In the genomic region with DNA sequence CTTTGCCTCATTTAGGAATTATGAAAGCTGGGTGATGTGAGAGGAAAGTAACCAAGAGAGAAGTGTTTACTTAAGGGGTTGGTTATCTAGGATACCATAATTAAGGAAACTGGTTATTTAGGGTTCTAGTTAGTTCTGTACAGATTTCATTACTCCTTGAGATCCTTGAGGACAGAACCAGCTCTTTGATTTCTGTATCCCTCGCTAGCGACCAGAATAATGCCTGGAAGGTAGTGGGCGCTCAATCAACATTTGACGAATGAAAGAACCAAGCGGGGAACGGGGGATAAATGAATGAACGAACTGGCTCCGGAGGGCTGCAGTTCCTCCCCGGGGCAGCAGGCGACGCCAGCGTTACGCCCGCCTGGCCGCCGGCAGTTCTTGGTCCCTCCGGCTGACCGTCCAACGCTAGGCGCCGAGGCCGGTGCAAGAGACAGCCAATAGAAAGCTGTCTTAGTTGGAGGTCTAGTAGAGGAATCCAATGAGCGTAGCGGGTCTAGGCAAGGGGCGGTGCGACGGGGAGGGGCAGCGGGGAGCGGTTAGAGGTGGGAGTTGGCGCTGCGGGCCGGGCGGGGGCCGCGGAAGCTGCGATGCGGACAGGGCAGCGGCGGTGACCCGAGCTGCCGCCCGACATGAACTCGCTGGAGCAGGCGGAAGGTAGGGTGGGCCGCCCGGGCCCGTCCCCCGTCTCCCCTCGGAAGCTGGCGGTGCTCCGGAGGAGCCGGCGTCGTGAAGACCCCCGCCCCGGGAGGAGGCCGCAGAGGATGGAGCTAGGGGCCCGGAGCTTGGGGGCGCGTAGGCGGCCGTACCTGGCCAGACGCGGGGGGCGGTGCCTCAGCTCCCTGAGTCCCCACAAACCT, we compare ENCODE assay signal across 1 cellular context.
TF ChIP-seq lines count a peak whose summit lies in the region.

CNEP1R1 (plus strand) TSS at position 542 of the 860 bp plus-strand sequence; CDS start at position 633, 91 bp downstream.

TF ChIP-seq in HepG2, 621 proteins besides CTCF, POLR2A, EP300 and RAD21 (continued from another document and continues in another):
- TF ChIP-seq ARHGAP35 (CRISPR knock-in tag; IDR thresholded peaks at IDR 0.05; ENCODE audit: borderline replicate concordance) (peak; percentile 96), ZFAT (CRISPR knock-in tag; conservative IDR thresholded peaks at IDR 0.05) (no peak), ZNF10 (CRISPR knock-in tag; IDR thresholded peaks at IDR 0.05; ENCODE audit: borderline replicate concordance, low read depth) (no peak), SP1 (IDR thresholded peaks at IDR 0.05) (0 out of 2 replicates have a peak, but pooled peaks have one; percentile 42), SP1 (CRISPR knock-in tag; IDR thresholded peaks at IDR 0.05) (peak; percentile 100), ZSCAN22 (CRISPR knock-in tag; IDR thresholded peaks at IDR 0.05) (no peak), CBX5 (CRISPR knock-in tag; IDR thresholded peaks at IDR 0.05; ENCODE audit: borderline replicate concordance) (peak; percentile 81; the same call in 1 of the 2 replicates), ZNF333 (CRISPR knock-in tag; IDR thresholded peaks at IDR 0.05; ENCODE audit: borderline replicate concordance) (peak; percentile 93; the same call in 1 of the 2 replicates), KAT8 (CRISPR knock-in tag; IDR thresholded peaks at IDR 0.05) (peak; percentile 95), ZNF44 (CRISPR knock-in tag; IDR thresholded peaks at IDR 0.05) (no peak), BORCS8-MEF2B (CRISPR knock-in tag; IDR thresholded peaks at IDR 0.05) (0 out of 2 replicates have a peak, but pooled peaks have one; percentile 25), ZNF558 (CRISPR knock-in tag; IDR thresholded peaks at IDR 0.05; ENCODE audit: borderline replicate concordance) (peak; percentile 84; the same call in 1 of the 2 replicates), ATF3 (CRISPR knock-in tag; IDR thresholded peaks at IDR 0.05) (no peak; the same call in 1 of the 2 replicates), ZBTB39 (CRISPR knock-in tag; IDR thresholded peaks at IDR 0.05) (no peak), ARID2 (CRISPR knock-in tag; IDR thresholded peaks at IDR 0.05; ENCODE audit: borderline replicate concordance) (no peak), CAMTA2 (CRISPR knock-in tag; IDR thresholded peaks at IDR 0.05; ENCODE audit: borderline replicate concordance) (peak; percentile 93), ZNF33B (CRISPR knock-in tag; IDR thresholded peaks at IDR 0.05) (peak; percentile 89; the same call in 1 of the 2 replicates), SMC3 (IDR thresholded peaks at IDR 0.05; ENCODE audit: low read length) (peak; percentile 85), PHB2 (IDR thresholded peaks at IDR 0.05; ENCODE audit: partially characterized antibody) (no peak), ZNF512B (CRISPR knock-in tag; IDR thresholded peaks at IDR 0.05; ENCODE audit: borderline replicate concordance) (peak; percentile 12; the same call in 1 of the 2 replicates), ZNF672 (CRISPR knock-in tag; IDR thresholded peaks at IDR 0.05) (0 out of 2 replicates have a peak, but pooled peaks have one; percentile 36), MATR3 (CRISPR knock-in tag; IDR thresholded peaks at IDR 0.05) (no peak), ZNF451 (CRISPR knock-in tag; IDR thresholded peaks at IDR 0.05) (no peak), ZSCAN29 (CRISPR knock-in tag; conservative IDR thresholded peaks at IDR 0.05) (peak; percentile 64; the same call in 1 of the 2 replicates), GABPA (IDR thresholded peaks at IDR 0.05; ENCODE audit: low read depth, low read length) (no peak), GABPA (CRISPR knock-in tag; IDR thresholded peaks at IDR 0.05; ENCODE audit: low read depth) (peak; percentile 50; the same call in 1 of the 2 replicates), TRIM24 (CRISPR knock-in tag; IDR thresholded peaks at IDR 0.05) (no peak), ZBTB3 (CRISPR knock-in tag; IDR thresholded peaks at IDR 0.05; ENCODE audit: borderline replicate concordance, low read depth) (no peak), ZKSCAN5 (CRISPR knock-in tag; IDR thresholded peaks at IDR 0.05) (no peak), GATA4 (IDR thresholded peaks at IDR 0.05; ENCODE audit: borderline replicate concordance, low read depth) (no peak; the same call in 1 of the 2 replicates), MED8 (CRISPR knock-in tag; IDR thresholded peaks at IDR 0.05; ENCODE audit: insufficient replicate concordance) (peak; percentile 79), ZNF441 (CRISPR knock-in tag; IDR thresholded peaks at IDR 0.05; ENCODE audit: borderline replicate concordance) (no peak; the same call in 1 of the 2 replicates), HNRNPUL1 (IDR thresholded peaks at IDR 0.05; ENCODE audit: low read depth, low read length) (no peak), ZBED4 (CRISPR knock-in tag; IDR thresholded peaks at IDR 0.05; ENCODE audit: borderline replicate concordance) (peak; percentile 78; the same call in 1 of the 2 replicates), ZNF614 (CRISPR knock-in tag; IDR thresholded peaks at IDR 0.05; ENCODE audit: borderline replicate concordance) (peak; percentile 93; the same call in 1 of the 2 replicates), HOXD1 (CRISPR knock-in tag; IDR thresholded peaks at IDR 0.05) (peak; percentile 92; the same call in 1 of the 2 replicates), NFATC3 (CRISPR knock-in tag; IDR thresholded peaks at IDR 0.05) (no peak), FOSL2 (CRISPR knock-in tag; IDR thresholded peaks at IDR 0.05) (peak; percentile 68), ZNF598 (CRISPR knock-in tag; IDR thresholded peaks at IDR 0.05; ENCODE audit: borderline replicate concordance) (no peak; the same call in 1 of the 2 replicates), ZNF30 (CRISPR knock-in tag; IDR thresholded peaks at IDR 0.05) (no peak), KLF12 (CRISPR knock-in tag; IDR thresholded peaks at IDR 0.05; ENCODE audit: borderline replicate concordance) (peak; percentile 94; the same call in 1 of the 2 replicates), KDM2A (CRISPR knock-in tag; IDR thresholded peaks at IDR 0.05; ENCODE audit: borderline replicate concordance, low read depth) (peak; percentile 98), TEAD3 (CRISPR knock-in tag; optimal IDR thresholded peaks at IDR 0.05; ENCODE audit: borderline replicate concordance) (peak; percentile 74), ZNF564 (CRISPR knock-in tag; IDR thresholded peaks at IDR 0.05) (peak; percentile 82; the same call in 1 of the 2 replicates)
- TF ChIP-seq, protein P1, sequence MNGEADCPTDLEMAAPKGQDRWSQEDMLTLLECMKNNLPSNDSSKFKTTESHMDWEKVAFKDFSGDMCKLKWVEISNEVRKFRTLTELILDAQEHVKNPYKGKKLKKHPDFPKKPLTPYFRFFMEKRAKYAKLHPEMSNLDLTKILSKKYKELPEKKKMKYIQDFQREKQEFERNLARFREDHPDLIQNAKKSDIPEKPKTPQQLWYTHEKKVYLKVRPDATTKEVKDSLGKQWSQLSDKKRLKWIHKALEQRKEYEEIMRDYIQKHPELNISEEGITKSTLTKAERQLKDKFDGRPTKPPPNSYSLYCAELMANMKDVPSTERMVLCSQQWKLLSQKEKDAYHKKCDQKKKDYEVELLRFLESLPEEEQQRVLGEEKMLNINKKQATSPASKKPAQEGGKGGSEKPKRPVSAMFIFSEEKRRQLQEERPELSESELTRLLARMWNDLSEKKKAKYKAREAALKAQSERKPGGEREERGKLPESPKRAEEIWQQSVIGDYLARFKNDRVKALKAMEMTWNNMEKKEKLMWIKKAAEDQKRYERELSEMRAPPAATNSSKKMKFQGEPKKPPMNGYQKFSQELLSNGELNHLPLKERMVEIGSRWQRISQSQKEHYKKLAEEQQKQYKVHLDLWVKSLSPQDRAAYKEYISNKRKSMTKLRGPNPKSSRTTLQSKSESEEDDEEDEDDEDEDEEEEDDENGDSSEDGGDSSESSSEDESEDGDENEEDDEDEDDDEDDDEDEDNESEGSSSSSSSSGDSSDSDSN (CRISPR knock-in tag; IDR thresholded peaks at IDR 0.05), result peak; percentile 93
- TF ChIP-seq, protein P2, sequence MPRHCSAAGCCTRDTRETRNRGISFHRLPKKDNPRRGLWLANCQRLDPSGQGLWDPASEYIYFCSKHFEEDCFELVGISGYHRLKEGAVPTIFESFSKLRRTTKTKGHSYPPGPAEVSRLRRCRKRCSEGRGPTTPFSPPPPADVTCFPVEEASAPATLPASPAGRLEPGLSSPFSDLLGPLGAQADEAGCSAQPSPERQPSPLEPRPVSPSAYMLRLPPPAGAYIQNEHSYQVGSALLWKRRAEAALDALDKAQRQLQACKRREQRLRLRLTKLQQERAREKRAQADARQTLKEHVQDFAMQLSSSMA (CRISPR knock-in tag; IDR thresholded peaks at IDR 0.05), result no peak; the same call in 1 of the 2 replicates
- TF ChIP-seq, protein P3, sequence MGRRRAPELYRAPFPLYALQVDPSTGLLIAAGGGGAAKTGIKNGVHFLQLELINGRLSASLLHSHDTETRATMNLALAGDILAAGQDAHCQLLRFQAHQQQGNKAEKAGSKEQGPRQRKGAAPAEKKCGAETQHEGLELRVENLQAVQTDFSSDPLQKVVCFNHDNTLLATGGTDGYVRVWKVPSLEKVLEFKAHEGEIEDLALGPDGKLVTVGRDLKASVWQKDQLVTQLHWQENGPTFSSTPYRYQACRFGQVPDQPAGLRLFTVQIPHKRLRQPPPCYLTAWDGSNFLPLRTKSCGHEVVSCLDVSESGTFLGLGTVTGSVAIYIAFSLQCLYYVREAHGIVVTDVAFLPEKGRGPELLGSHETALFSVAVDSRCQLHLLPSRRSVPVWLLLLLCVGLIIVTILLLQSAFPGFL (CRISPR knock-in tag; IDR thresholded peaks at IDR 0.05), result no peak
- TF ChIP-seq, protein P4, sequence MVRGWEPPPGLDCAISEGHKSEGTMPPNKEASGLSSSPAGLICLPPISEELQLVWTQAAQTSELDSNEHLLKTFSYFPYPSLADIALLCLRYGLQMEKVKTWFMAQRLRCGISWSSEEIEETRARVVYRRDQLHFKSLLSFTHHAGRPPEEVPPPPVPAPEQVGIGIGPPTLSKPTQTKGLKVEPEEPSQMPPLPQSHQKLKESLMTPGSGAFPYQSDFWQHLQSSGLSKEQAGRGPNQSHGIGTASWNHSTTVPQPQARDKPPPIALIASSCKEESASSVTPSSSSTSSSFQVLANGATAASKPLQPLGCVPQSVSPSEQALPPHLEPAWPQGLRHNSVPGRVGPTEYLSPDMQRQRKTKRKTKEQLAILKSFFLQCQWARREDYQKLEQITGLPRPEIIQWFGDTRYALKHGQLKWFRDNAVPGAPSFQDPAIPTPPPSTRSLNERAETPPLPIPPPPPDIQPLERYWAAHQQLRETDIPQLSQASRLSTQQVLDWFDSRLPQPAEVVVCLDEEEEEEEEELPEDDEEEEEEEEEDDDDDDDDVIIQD (CRISPR knock-in tag; IDR thresholded peaks at IDR 0.05; ENCODE audit: low read depth), result peak; percentile 94
